26 cellular contexts compared by ENCODE assay signal in the genomic region with DNA sequence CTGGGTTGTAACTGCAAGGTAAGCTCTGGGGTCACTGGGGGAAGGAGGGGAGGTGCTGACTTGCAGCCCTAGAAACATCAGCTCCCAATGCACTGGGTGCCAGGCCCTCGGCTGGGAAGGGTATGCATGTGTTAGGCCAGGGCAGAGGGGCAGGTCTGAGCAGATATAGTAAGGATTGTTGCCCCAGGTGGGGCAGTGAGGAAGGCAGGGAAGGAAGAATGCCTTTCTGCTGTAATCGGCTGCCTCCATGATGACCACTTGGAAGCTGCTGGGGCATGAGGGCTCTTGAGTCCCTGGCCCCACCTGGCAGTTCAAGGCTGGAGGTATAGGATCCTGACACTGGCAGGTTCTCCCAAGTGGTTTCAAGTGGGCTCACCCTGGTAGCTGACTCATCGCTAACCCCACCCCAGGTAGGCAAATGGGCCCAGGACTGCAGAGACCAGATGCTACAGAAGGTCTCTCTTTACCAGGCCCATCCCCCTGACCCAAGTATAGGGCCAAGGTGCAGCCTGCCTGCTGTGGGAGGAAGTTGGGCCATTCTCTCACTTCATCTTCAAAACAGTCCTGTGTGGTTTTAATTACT. TPM values are rescaled to one million over a fixed set of nuclear protein-coding genes. Genes with fewer than 3 reads are reported as not detected.
DNase-seq lines count a peak whose midpoint lies in the region; TF ChIP-seq lines count a peak whose summit lies in the region.
"Had no signal": no experiment of that assay in that cellular context is flagged by ENCODE, and none has a peak within 500 bp of the region (broad histone marks: within the 10 kb centered on the region; RNA-seq: fewer than 3 reads in every experiment).

No MANE protein-coding gene starts in this region.

- H3K9ac ChIP-seq in GM23248 (no peak overlapping the region), neuronal stem cell (ENCODE audit: low read depth, low read length, poor library complexity) (no peak overlapping the region)

- no peak overlapping the region for H2AK5ac ChIP-seq in neuronal stem cell (ENCODE audit: low read depth, low read length)

- no peak overlapping the region for H2BK120ac ChIP-seq in neuronal stem cell (ENCODE audit: low read depth, low read length)

- no peak overlapping the region for H3K23ac ChIP-seq in neuronal stem cell (ENCODE audit: low read depth, low read length, poor library complexity)

- no peaks in the 10 kb centered on the region; the same call in 1 of the 2 replicates for H3K4me1 ChIP-seq in GM23248 (ENCODE audit: insufficient read depth)
- H3K4me1 ChIP-seq in neuronal stem cell (ENCODE audit: control insufficient read depth in 2 of 2, insufficient read depth in 1 of 2, low read depth in 1 of 2, low read length in 2 of 2): peaks cover 0 to 1% of the 10 kb centered on the region in 2 donors
- H3K4me1 ChIP-seq: ascending aorta, colonic mucosa, prostate gland had no signal

- H3K79me1 ChIP-seq in neuronal stem cell (ENCODE audit: low read depth, low read length): no peaks in the 10 kb centered on the region

- H3K9me3 ChIP-seq in GM23248 (ENCODE audit: low read depth): no peaks in the 10 kb centered on the region
- H3K9me3 ChIP-seq in neuronal stem cell (replicated peaks in 1 of 2; ENCODE audit: control insufficient read depth in 2 of 2, insufficient read depth in 1 of 2, low read depth in 1 of 2, low read length in 2 of 2): no peaks in the 10 kb centered on the region
- H3K9me3 ChIP-seq: ascending aorta, colonic mucosa, prostate gland had no signal

- H2BK5ac ChIP-seq in neuronal stem cell (ENCODE audit: low read length): no peak overlapping the region

- H3K4ac ChIP-seq in neuronal stem cell (ENCODE audit: low read length): no peak overlapping the region

- peak overlapping the region; percentile 30 for H3K18ac ChIP-seq in neuronal stem cell (ENCODE audit: low read length)

- CTCF ChIA-PET in RWPE1 (lab: Yijun Ruan, JAX): no interaction called here

- TF ChIP-seq CTCF in RWPE1 (conservative IDR thresholded peaks at IDR 0.05; ENCODE audit: low read depth): no peak

- peaks cover 49% of the 10 kb centered on the region for H3K79me2 ChIP-seq in GM23248 (ENCODE audit: insufficient read depth)

- H3K27ac ChIP-seq in GM23248 (peak overlapping the region; percentile 36), RWPE1 (peak overlapping the region; percentile 38), neuronal stem cell (replicated peaks; ENCODE audit: low read length) (no peak overlapping the region)
- H3K27ac ChIP-seq: ascending aorta, cardiac muscle cell, colonic mucosa, prostate gland had no signal

- peaks cover 6% of the 10 kb centered on the region; the same call in 1 of the 2 replicates for H4K20me1 ChIP-seq in GM23248 (ENCODE audit: insufficient read depth)

- POLR2A ChIA-PET in RWPE1 (lab: Yijun Ruan, JAX; ENCODE audit: low non-redundant PET): no interaction called here

- H3K9me2 ChIP-seq in GM23248 (ENCODE audit: insufficient read depth): no peaks in the 10 kb centered on the region

- no peak overlapping the region for H3K4me3 ChIP-seq in GM23248
- no peak overlapping the region for H3K4me3 ChIP-seq in neuronal stem cell (ENCODE audit: low read length in 2 of 2)
- H3K4me3 ChIP-seq: ascending aorta, cardiac muscle cell, colonic mucosa, K562, prostate gland had no signal

- no peak overlapping the region for H2BK15ac ChIP-seq in neuronal stem cell (ENCODE audit: low read length)

- peaks cover 88% of the 10 kb centered on the region for H3K36me3 ChIP-seq in GM23248 (ENCODE audit: low read depth)
- peaks cover 0 to 6% of the 10 kb centered on the region in 2 donors for H3K36me3 ChIP-seq in neuronal stem cell (replicated peaks in 1 of 2; ENCODE audit: control insufficient read depth in 2 of 2, insufficient read depth in 2 of 2, low read length in 2 of 2)
- H3K36me3 ChIP-seq: colonic mucosa had no signal

- H4K91ac ChIP-seq in neuronal stem cell (ENCODE audit: low read depth, low read length, poor library complexity): no peak overlapping the region

- no peak overlapping the region for H3K4me2 ChIP-seq in GM23248 (ENCODE audit: unreplicated experiment)
- no peak overlapping the region for H3K4me2 ChIP-seq in neuronal stem cell (ENCODE audit: insufficient read depth, low read length, poor library complexity, severe bottlenecking)

- peaks cover 99% of the 10 kb centered on the region for H3F3A ChIP-seq in GM23248 (ENCODE audit: insufficient read depth)

- peak; percentile 13 for DNase-seq in GM23248
- DNase-seq in NCI-H187 treated with DMSO at 0.1 percent for 48 hours (lab: John Stamatoyannopoulos, UW): peak; percentile 4
- DNase-seq in RWPE1 (ENCODE audit: low spot score): no peak
- no peak for DNase-seq in neuronal stem cell (ENCODE audit: low spot score)
- no peak for DNase-seq in KG1 (lab: John Stamatoyannopoulos, UW)
- DNase-seq in NCI-H526 (lab: John Stamatoyannopoulos, UW): no peak
- no peak for DNase-seq in NCI-H345 (lab: John Stamatoyannopoulos, UW)
- DNase-seq in NCI-H82 treated with DMSO at 0.1 percent for 48 hours (lab: John Stamatoyannopoulos, UW; ENCODE audit: unreplicated experiment): no peak
- DNase-seq: activated CD4-positive, alpha-beta memory T cell treated with anti-CD3 and anti-CD28 coated beads for 36 hours; activated CD4-positive, CD25-positive, alpha-beta regulatory T cell treated with anti-CD3 and anti-CD28 coated beads, Interleukin-2, amount 50 U/mL, for 72 hours; activated T-cell treated with anti-CD3 and anti-CD28 coated beads, Interleukin-2, amount 50 U/mL, for 72 hours; colonic mucosa; COR-L47; effector CD8-positive, alpha-beta T cell; GOT3; immature natural killer cell; left cardiac atrium; NCI-H1105; NCI-H2081 treated with DMSO at 0.1 percent for 48 hours; SHP77 treated with DMSO at 0.1 percent for 48 hours; stimulated activated CD4-positive, alpha-beta T cell treated with anti-CD3 and anti-CD28 coated beads, Interleukin-4, amount 100 ng/mL, for 24 hours; T-helper 2 cell had no signal

- no peak overlapping the region for H3K14ac ChIP-seq in neuronal stem cell (ENCODE audit: low read length)

- no peak overlapping the region for H4K8ac ChIP-seq in neuronal stem cell (ENCODE audit: low read depth, low read length)

- no peak overlapping the region for H2AFZ ChIP-seq in GM23248
- H2AFZ ChIP-seq in neuronal stem cell (ENCODE audit: low read length): no peak overlapping the region

- in situ Hi-C loops in GM23248 (cut with MboI): no loop called here

- H2BK12ac ChIP-seq in neuronal stem cell (ENCODE audit: low read length): no peak overlapping the region

- H3K27me3 ChIP-seq in GM23248 (replicated peaks; ENCODE audit: insufficient read depth) (no peaks in the 10 kb centered on the region), neuronal stem cell (ENCODE audit: control insufficient read depth in 3 of 3, insufficient read depth in 3 of 3, low read depth in 1 of 3, low read length in 3 of 3) (no peaks in the 10 kb centered on the region)
- H3K27me3 ChIP-seq: ascending aorta, cardiac muscle cell, colonic mucosa had no signal

- WGBS in GM23248 (ENCODE audit: low coverage in 1 of 2, low lambda C conversion rate in 2 of 2, missing lambda C conversion rate in 2 of 2), 2 experiments: 97 to 100% methylated on average over 2 to 3 of the region's 3 CpGs
- WGBS in neuronal stem cell (ENCODE audit: extremely low coverage in 2 of 2, insufficient read length in 2 of 2, insufficient replicate concordance in 1 of 2), 2 donors: no CpG with 5 or more reads among the region's 3 CpGs

RNA-seq across cellular contexts. Expression of a gene that starts 56.7 kb away (rescaled TPM):
- 1,244 and 1,254 TPM in 2 replicates for total RNA-seq in GM23248 (2014; rRNA removed; shearing (Covaris generic))
- 1,465 and 1,490 TPM in 2 replicates for polyA plus RNA-seq in GM23248 (2016; fragmentation: Nextera tagmentation; extraction: Ambion mirVana)
- 15.2 TPM for polyA plus RNA-seq in neuronal stem cell (2013, experiment 1 of 2)
- polyA plus RNA-seq in neuronal stem cell (2013, experiment 2 of 2): 16.2 TPM
- total RNA-seq: activated CD4-positive, alpha-beta memory T cell treated with anti-CD3 and anti-CD28 coated beads for 36 hours had no signal
- polyA plus RNA-seq: immature natural killer cell had no signal

Comparison
In these comparisons a context has a peak if more than half of its experiments do, and no peak if none do; other contexts are left out.
1. DNase-seq: peak in GM23248 (single experiment) and NCI-H187 treated with DMSO at 0.1 percent for 48 hours (single experiment); none in RWPE1 (single experiment), neuronal stem cell (single experiment), KG1 (single experiment), NCI-H526 (0 of 2), NCI-H345 (single experiment) and NCI-H82 treated with DMSO at 0.1 percent for 48 hours (single experiment).